1 cellular context compared by ENCODE assay signal in genomic region chr5:350355-350754, GRCh38.
TF ChIP-seq lines count a peak whose summit lies in the region.

No MANE protein-coding gene starts in this region.

TF ChIP-seq in SK-N-SH treated with all-trans-retinoic acid at 6 μM for 48 hours, 23 proteins besides CTCF, POLR2A, EP300 and RAD21 (continued from another document):
- no peak for TF ChIP-seq TSHZ2 (CRISPR knock-in tag; IDR thresholded peaks at IDR 0.05)
- no peak for TF ChIP-seq ZNF70 (CRISPR knock-in tag; IDR thresholded peaks at IDR 0.05)
